20 cellular contexts compared by ENCODE assay signal in the genomic region with DNA sequence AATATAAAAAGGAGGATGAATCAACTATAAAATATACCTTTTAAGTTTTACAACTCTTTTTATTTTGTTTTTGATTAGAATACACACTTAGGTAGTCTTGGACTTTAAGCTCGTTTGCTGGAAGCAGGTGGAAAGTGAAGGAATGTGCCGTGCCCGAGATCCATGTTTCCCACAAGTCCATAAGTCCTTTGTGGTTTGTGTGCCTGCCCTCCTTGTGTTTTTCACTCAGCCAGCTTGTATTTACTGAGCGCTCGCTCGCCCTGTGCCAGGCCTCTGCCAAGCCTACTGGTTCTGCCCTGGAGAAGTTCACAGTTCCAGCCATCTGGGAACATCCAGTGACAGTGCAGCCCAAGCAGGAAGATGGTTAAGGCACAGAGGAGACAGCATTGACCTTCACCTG.
DNase-seq lines count a peak whose midpoint lies in the region; ATAC-seq and TF ChIP-seq lines count a peak whose summit lies in the region.
"Had no signal": no experiment of that assay in that cellular context is flagged by ENCODE, and none has a peak within 500 bp of the region (broad histone marks: within the 10 kb centered on the region; RNA-seq: fewer than 3 reads in every experiment).

No MANE protein-coding gene starts in this region.

- intact Hi-C loops in Right ventricle myocardium inferior (cut with DNase I) (no loop called here), cardiac septum (cut with DNase I) (no loop called here), Right ventricle myocardium superior (cut with DNase I) (no loop called here), mucosa of descending colon (cut with DNase I, micrococcal nuclease) (no loop called here), transverse colon (cut with DNase I; ENCODE audit: low total_unique reads) (no loop called here)

- H2BK120ac ChIP-seq in trophoblast cell (ENCODE audit: insufficient read depth, low read length, poor library complexity), result no peak overlapping the region

- no peak overlapping the region for H2BK12ac ChIP-seq in trophoblast cell (ENCODE audit: low read length)

- no peak overlapping the region for H2AFZ ChIP-seq in trophoblast cell (ENCODE audit: insufficient read depth, low read length, poor library complexity)

- H3K79me2 ChIP-seq in trophoblast cell (ENCODE audit: control insufficient read depth, insufficient read depth, low read length, poor library complexity), result no peaks in the 10 kb centered on the region

- no peak overlapping the region for H3K18ac ChIP-seq in trophoblast cell (ENCODE audit: low read length)

- H3K27me3 ChIP-seq in transverse colon (no peaks in the 10 kb centered on the region), trophoblast cell (ENCODE audit: insufficient read depth, low read length) (no peaks in the 10 kb centered on the region)
- H3K27me3 ChIP-seq: BLaER1, SJCRH30 had no signal

- TF ChIP-seq CTCF in mucosa of descending colon (IDR thresholded peaks at IDR 0.05) (no peak), transverse colon (IDR thresholded peaks at IDR 0.05) (no peak)

- H3K4me2 ChIP-seq in trophoblast cell (ENCODE audit: low read length), result no peak overlapping the region
- H3K4me2 ChIP-seq: BLaER1 had no signal

- no peak overlapping the region for H3K9ac ChIP-seq in trophoblast cell (ENCODE audit: low read length)
- H3K9ac ChIP-seq: BLaER1 had no signal

- H2BK5ac ChIP-seq in trophoblast cell (ENCODE audit: low read depth, low read length, poor library complexity), result no peak overlapping the region

- peak; percentile 26 for ATAC-seq in Right ventricle myocardium inferior
- ATAC-seq in Right ventricle myocardium superior (ENCODE audit: poor library complexity), result peak; percentile 45
- ATAC-seq in mucosa of descending colon, result peak; percentile 88
- no peak for ATAC-seq in GM18858 (IDR thresholded peaks at IDR 0.05; ENCODE audit: unreplicated experiment)

- 20 to 51% methylated on average over 3 to 6 of the region's 6 CpGs for WGBS in transverse colon (ENCODE audit: low coverage in 1 of 2), 2 donors
- no CpG with 5 or more reads among the region's 6 CpGs for WGBS in trophoblast cell (ENCODE audit: extremely low coverage, insufficient coverage, insufficient read length)

- no peak overlapping the region for H3K14ac ChIP-seq in trophoblast cell (ENCODE audit: low read length)

- H4K91ac ChIP-seq in trophoblast cell (ENCODE audit: low read depth, low read length), result no peak overlapping the region

- in situ Hi-C loops in transverse colon (cut with MboI; ENCODE audit: low pct_ligation_motif_present in 1 of 4, low pct_unique_long_range_greater_than_20kb in 1 of 4, low sequenced_read_pairs in 3 of 4), result no loop called here

- H3K27ac ChIP-seq in transverse colon (peak overlapping the region; percentile 72 to 79 (median 73)), trophoblast cell (ENCODE audit: low read depth, low read length) (no peak overlapping the region)
- H3K27ac ChIP-seq: BLaER1, SJCRH30, skin epidermis, VCaP had no signal

- H2AK5ac ChIP-seq in trophoblast cell (ENCODE audit: low read length), result no peak overlapping the region

- no peak overlapping the region for H4K12ac ChIP-seq in trophoblast cell (ENCODE audit: low read depth, low read length)

- H3K4me3 ChIP-seq in mucosa of descending colon (no peak overlapping the region), transverse colon (no peak overlapping the region), trophoblast cell (ENCODE audit: low read depth, low read length) (no peak overlapping the region)
- H3K4me3 ChIP-seq: BLaER1, SJCRH30, skin epidermis had no signal

- DNase-seq in Right ventricle myocardium inferior (ENCODE audit: missing footprints) (no peak), cardiac septum (ENCODE audit: low spot score) (no peak), Right ventricle myocardium superior (peak; percentile 45), mucosa of descending colon (peak; percentile 74 to 77 (median 75)), transverse colon (peak; percentile 75), trophoblast cell (no peak), COR-L47 (lab: John Stamatoyannopoulos, UW) (no peak)
- DNase-seq: activated CD4-positive, alpha-beta T cell treated with anti-CD3 and anti-CD28 coated beads, Interleukin-2, amount 50 U/mL, for 48 hours; activated naive CD4-positive, alpha-beta T cell treated with Interleukin-2 at 50 U/mL for 16 hours; cortex of kidney; foreskin melanocyte; kidney glomerular epithelial cell; NCI-H69; SJCRH30; stimulated activated CD4-positive, alpha-beta T cell treated with anti-CD3 and anti-CD28 coated beads, Interleukin-4, amount 100 ng/mL, for 1 hour; T-helper 2 cell had no signal

- no peak overlapping the region for H3K4ac ChIP-seq in trophoblast cell (ENCODE audit: low read depth, low read length)

- H3K4me1 ChIP-seq in mucosa of descending colon (ENCODE audit: low read depth) (peaks cover 37% of the 10 kb centered on the region), transverse colon (peaks cover 6 to 58% (median 22%) of the 10 kb centered on the region in 4 donors), trophoblast cell (ENCODE audit: control insufficient read depth in 1 of 2, insufficient read depth in 2 of 2, low read length in 2 of 2) (peaks cover 0 to 3% of the 10 kb centered on the region in 2 experiments)
- H3K4me1 ChIP-seq: SJCRH30 had no signal

- H4K8ac ChIP-seq in trophoblast cell (ENCODE audit: low read depth, low read length), result no peak overlapping the region

- H3K9me3 ChIP-seq in mucosa of descending colon, result no peaks in the 10 kb centered on the region
- no peaks in the 10 kb centered on the region for H3K9me3 ChIP-seq in transverse colon
- peaks cover 2% of the 10 kb centered on the region for H3K9me3 ChIP-seq in trophoblast cell (ENCODE audit: insufficient read depth, low read depth, low read length)
- H3K9me3 ChIP-seq: BLaER1, SJCRH30 had no signal

- H3K36me3 ChIP-seq in mucosa of descending colon (ENCODE audit: low read depth) (no peaks in the 10 kb centered on the region), transverse colon (no peaks in the 10 kb centered on the region), trophoblast cell (ENCODE audit: control insufficient read depth in 1 of 2, insufficient read depth in 2 of 2, low read length in 2 of 2) (no peaks in the 10 kb centered on the region)
- H3K36me3 ChIP-seq: SJCRH30 had no signal

- no peak for TF ChIP-seq EP300 in transverse colon (IDR thresholded peaks at IDR 0.05; ENCODE audit: low read depth)

- H3K23ac ChIP-seq in trophoblast cell (ENCODE audit: low read length), result no peak overlapping the region

- no peak for TF ChIP-seq POLR2A in transverse colon (IDR thresholded peaks at IDR 0.05)

- no peaks in the 10 kb centered on the region for H3K79me1 ChIP-seq in trophoblast cell (ENCODE audit: low read length)

Comparison
In these comparisons a context has a peak if more than half of its experiments do, and no peak if none do; other contexts are left out.
1. DNase-seq: peak in Right ventricle myocardium superior (single experiment), mucosa of descending colon (3 of 3) and transverse colon (single experiment); none in Right ventricle myocardium inferior (single experiment), cardiac septum (single experiment), trophoblast cell (0 of 2) and COR-L47 (single experiment).